In the genomic region with DNA sequence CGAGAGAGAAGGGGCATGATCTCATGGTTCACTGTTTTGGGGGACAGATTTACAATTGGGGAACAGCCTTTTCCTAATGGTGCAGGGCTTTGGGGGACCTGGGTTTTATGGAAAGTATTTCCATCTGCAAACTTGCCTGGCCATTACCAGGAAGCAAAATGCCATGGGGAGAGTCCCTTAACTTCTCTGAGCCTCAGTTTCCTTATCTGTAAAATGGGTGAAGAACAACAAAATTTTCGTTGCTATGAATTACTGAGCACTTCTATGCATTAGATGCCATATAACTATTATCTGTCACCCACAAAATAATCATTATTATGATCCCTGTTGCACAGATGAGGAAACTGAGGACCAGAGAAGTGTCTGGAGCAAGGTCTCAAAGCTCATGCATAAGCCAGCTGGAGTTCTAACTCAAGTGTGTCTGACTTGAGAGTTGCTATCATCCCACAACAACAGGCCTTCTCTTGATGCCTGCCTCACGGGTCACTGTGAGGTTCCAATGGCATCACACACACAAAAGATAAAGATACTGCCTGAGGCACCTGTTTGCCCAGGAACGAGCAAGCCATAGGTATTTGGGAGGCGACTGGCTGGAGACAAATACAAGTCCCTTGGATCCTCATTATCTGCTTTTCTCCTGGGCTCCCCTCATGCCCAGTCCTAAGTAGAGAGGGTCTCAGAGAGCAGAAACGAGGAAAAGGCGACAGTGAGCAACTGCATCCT, we compare ENCODE assay signal across 19 cellular contexts. TPM values are rescaled to one million over a fixed set of nuclear protein-coding genes. Genes with fewer than 3 reads are reported as not detected.
DNase-seq lines count a peak whose midpoint lies in the region; ATAC-seq and TF ChIP-seq lines count a peak whose summit lies in the region.
"Had no signal": no experiment of that assay in that cellular context is flagged by ENCODE, and none has a peak within 500 bp of the region (broad histone marks: within the 10 kb centered on the region; RNA-seq: fewer than 3 reads in every experiment).

No MANE protein-coding gene starts in this region.

- no peak for TF ChIP-seq POLR2A in esophagus squamous epithelium (IDR thresholded peaks at IDR 0.05)
- no peak for TF ChIP-seq POLR2A in spleen (IDR thresholded peaks at IDR 0.05)

- POLR2A ChIA-PET in CD8-positive, alpha-beta T cell (lab: Charles Lee), result no interaction called here
- POLR2A ChIA-PET in WTC11 (lab: Charles Lee), result no interaction called here

- H3K9me3 ChIP-seq in CD8-positive, alpha-beta T cell (ENCODE audit: low read length), result no peaks in the 10 kb centered on the region
- no peaks in the 10 kb centered on the region for H3K9me3 ChIP-seq in esophagus squamous epithelium
- H3K9me3 ChIP-seq in spleen, result no peaks in the 10 kb centered on the region
- H3K9me3 ChIP-seq: stomach had no signal

- DNase-seq in CD8-positive, alpha-beta T cell, result no peak
- DNase-seq in WTC11 (ENCODE audit: low spot score), result no peak
- DNase-seq in esophagus squamous epithelium (lab: John Stamatoyannopoulos, UW), result no peak
- peak; percentile 20 for DNase-seq in spleen
- DNase-seq in HuH-7 (ENCODE audit: low spot score), result no peak
- no peak for DNase-seq in iPS-NIHi11 (ENCODE audit: low spot score)
- DNase-seq: kidney glomerular epithelial cell, NCI-H1417, retina, Right ventricle myocardium superior, stomach had no signal

- H3K36me3 Mint-ChIP-seq in CD8-positive, alpha-beta T cell, result peaks cover 54% of the 10 kb centered on the region
- H3K36me3 Mint-ChIP-seq in WTC11, result peaks cover 16% of the 10 kb centered on the region

- H3K27ac ChIP-seq in CD8-positive, alpha-beta T cell (ENCODE audit: low read depth, low read length), result no peak overlapping the region
- H3K27ac ChIP-seq in esophagus squamous epithelium, result peak overlapping the region in 3 of 4 donors; percentile 16 to 67 (median 54)
- peak overlapping the region in 7 of 8 donors; percentile 68 to 88 (median 81) for H3K27ac ChIP-seq in spleen

- CTCF ChIA-PET in CD8-positive, alpha-beta T cell (lab: Charles Lee), result no interaction called here
- CTCF ChIA-PET in WTC11 (lab: Charles Lee), result no interaction called here

- no peaks in the 10 kb centered on the region for H3K9me3 Mint-ChIP-seq in CD8-positive, alpha-beta T cell
- H3K9me3 Mint-ChIP-seq in WTC11, result no peaks in the 10 kb centered on the region
- H3K9me3 Mint-ChIP-seq: activated T-helper 1 cell treated with anti-CD3 and anti-CD28 coated beads, Interleukin-12 subunit alpha, Interleukin-12 subunit beta, Interleukin-2, Interleukin-4 antibody, amounts not matched to agents 30 ng/mL and 10 ng/mL and 1 ng/mL, durations not matched to agents 14 hours and 24 hours and 36 hours had no signal

- intact Hi-C loops in CD8-positive, alpha-beta T cell (cut with DNase I, micrococcal nuclease), result no loop called here
- intact Hi-C loops in esophagus squamous epithelium (cut with DNase I) (no loop called here), spleen (cut with DNase I; ENCODE audit: low total_unique reads) (no loop called here)

- ATAC-seq in CD8-positive, alpha-beta T cell, result no peak
- ATAC-seq in WTC11, result no peak
- no peak for ATAC-seq in HG03432 (IDR thresholded peaks at IDR 0.05; ENCODE audit: unreplicated experiment)

- peaks cover 79% of the 10 kb centered on the region for H3K4me1 Mint-ChIP-seq in CD8-positive, alpha-beta T cell (ENCODE audit: low read depth)
- H3K4me1 Mint-ChIP-seq in WTC11, result peaks cover 75% of the 10 kb centered on the region

- H3K4me1 ChIP-seq in CD8-positive, alpha-beta T cell (ENCODE audit: insufficient read depth, low read length), result peaks cover 78% of the 10 kb centered on the region
- H3K4me1 ChIP-seq in esophagus squamous epithelium (peaks cover 5 to 34% (median 5%) of the 10 kb centered on the region in 3 donors), spleen (peaks cover 12 to 100% (median 72%) of the 10 kb centered on the region in 6 donors)

- H3K4me3 Mint-ChIP-seq in CD8-positive, alpha-beta T cell, result no peak overlapping the region
- H3K4me3 Mint-ChIP-seq in WTC11, result no peak overlapping the region
- H3K4me3 Mint-ChIP-seq: activated T-helper 1 cell treated with anti-CD3 and anti-CD28 coated beads, Interleukin-12 subunit alpha, Interleukin-12 subunit beta, Interleukin-2, Interleukin-4 antibody, amounts not matched to agents 30 ng/mL and 10 ng/mL and 1 ng/mL, durations not matched to agents 14 hours and 24 hours and 36 hours had no signal

- H3K27me3 Mint-ChIP-seq in CD8-positive, alpha-beta T cell (ENCODE audit: low read depth), result no peaks in the 10 kb centered on the region
- no peaks in the 10 kb centered on the region for H3K27me3 Mint-ChIP-seq in WTC11 (ENCODE audit: low read depth)

- H3K36me3 ChIP-seq in CD8-positive, alpha-beta T cell (ENCODE audit: insufficient read depth, low read length), result no peaks in the 10 kb centered on the region
- H3K36me3 ChIP-seq in esophagus squamous epithelium, result peaks cover 0 to 7% (median 0%) of the 10 kb centered on the region in 3 donors
- peaks cover 0 to 15% (median 2%) of the 10 kb centered on the region in 6 donors for H3K36me3 ChIP-seq in spleen
- H3K36me3 ChIP-seq: stomach had no signal

- H3K4me3 ChIP-seq in CD8-positive, alpha-beta T cell (ENCODE audit: low read depth, low read length), result no peak overlapping the region
- H3K4me3 ChIP-seq in esophagus squamous epithelium (no peak overlapping the region), spleen (peak overlapping the region in 1 of 8 donors; percentile 25)
- H3K4me3 ChIP-seq: stomach had no signal

- H3K27ac Mint-ChIP-seq in CD8-positive, alpha-beta T cell, result peak overlapping the region; percentile 92
- H3K27ac Mint-ChIP-seq in WTC11, result peak overlapping the region; percentile 90

- 72 to 85% methylated on average over 7 of the region's 7 CpGs for WGBS in esophagus squamous epithelium, 2 donors
- WGBS in spleen, 5 donors, result 78 to 81% (median 79%) methylated on average over 7 of the region's 7 CpGs

- H3K27me3 ChIP-seq in CD8-positive, alpha-beta T cell (ENCODE audit: insufficient read depth, low read length), result no peaks in the 10 kb centered on the region
- H3K27me3 ChIP-seq in esophagus squamous epithelium (no peaks in the 10 kb centered on the region), spleen (replicated peaks in 1 of 7) (no peaks in the 10 kb centered on the region)
- H3K27me3 ChIP-seq: stomach had no signal

- TF ChIP-seq CTCF in CD8-positive, alpha-beta T cell (IDR thresholded peaks at IDR 0.05), result no peak
- no peak for TF ChIP-seq CTCF in WTC11 (IDR thresholded peaks at IDR 0.05)
- no peak for TF ChIP-seq CTCF in esophagus squamous epithelium (IDR thresholded peaks at IDR 0.05)
- TF ChIP-seq CTCF in spleen (IDR thresholded peaks at IDR 0.05 in 8 of 11, conservative IDR thresholded peaks at IDR 0.05 in 3 of 11), result no peak

TF ChIP-seq in WTC11, 78 proteins besides CTCF, POLR2A, EP300 and RAD21:
- no peak for TF ChIP-seq TP53 (CRISPR knock-in tag; IDR thresholded peaks at IDR 0.05)
- TF ChIP-seq ZNF671 (CRISPR knock-in tag; IDR thresholded peaks at IDR 0.05), result no peak
- TF ChIP-seq, protein P1, sequence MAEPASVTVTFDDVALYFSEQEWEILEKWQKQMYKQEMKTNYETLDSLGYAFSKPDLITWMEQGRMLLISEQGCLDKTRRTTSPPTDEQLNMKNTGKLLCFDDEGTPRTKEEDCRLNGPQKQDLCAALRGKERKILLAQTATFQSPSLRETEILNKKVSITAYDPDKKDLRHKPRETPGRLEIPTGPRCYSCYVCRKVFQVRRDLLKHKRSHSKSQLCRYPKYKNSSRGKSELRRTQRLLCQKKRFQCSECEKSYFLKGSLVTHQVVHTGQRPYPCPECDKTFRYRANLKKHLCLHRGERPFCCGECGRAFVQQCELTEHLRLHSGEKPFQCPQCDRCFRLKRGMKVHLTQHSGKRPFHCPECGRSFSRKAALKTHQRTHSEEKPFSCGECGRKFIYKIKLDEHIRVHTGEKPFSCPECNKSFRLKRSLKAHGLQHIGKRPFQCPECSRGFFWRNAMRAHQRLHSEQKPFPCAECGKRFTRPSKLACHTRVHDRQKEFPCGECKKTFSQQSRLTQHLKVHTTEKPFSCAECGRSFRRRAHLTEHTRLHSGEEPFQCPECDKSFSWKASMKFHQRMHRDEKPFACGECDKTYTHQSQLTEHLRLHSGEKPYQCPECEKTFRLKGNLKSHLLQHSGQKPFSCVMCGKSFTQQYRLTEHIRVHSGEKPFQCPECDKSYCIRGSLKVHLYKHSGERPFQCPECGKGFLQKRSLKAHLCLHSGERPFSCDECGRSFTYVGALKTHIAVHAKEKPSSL (CRISPR knock-in tag; conservative IDR thresholded peaks at IDR 0.05), result no peak
- TF ChIP-seq GTF2I (CRISPR knock-in tag; conservative IDR thresholded peaks at IDR 0.05), result no peak
- no peak for TF ChIP-seq SOX15 (CRISPR knock-in tag; IDR thresholded peaks at IDR 0.05)
- TF ChIP-seq, protein P2, sequence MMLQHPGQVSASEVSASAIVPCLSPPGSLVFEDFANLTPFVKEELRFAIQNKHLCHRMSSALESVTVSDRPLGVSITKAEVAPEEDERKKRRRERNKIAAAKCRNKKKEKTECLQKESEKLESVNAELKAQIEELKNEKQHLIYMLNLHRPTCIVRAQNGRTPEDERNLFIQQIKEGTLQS (CRISPR knock-in tag; conservative IDR thresholded peaks at IDR 0.05), result no peak
- no peak for TF ChIP-seq ETV6 (CRISPR knock-in tag; IDR thresholded peaks at IDR 0.05)
- no peak for TF ChIP-seq CREB1 (CRISPR knock-in tag; IDR thresholded peaks at IDR 0.05)
- TF ChIP-seq TEAD4 (CRISPR knock-in tag; IDR thresholded peaks at IDR 0.05), result no peak
- no peak for TF ChIP-seq JAZF1 (CRISPR knock-in tag; IDR thresholded peaks at IDR 0.05)
- TF ChIP-seq ZNF317 (CRISPR knock-in tag; IDR thresholded peaks at IDR 0.05; ENCODE audit: borderline replicate concordance, low read depth), result no peak
- no peak for TF ChIP-seq NFE2L1 (CRISPR knock-in tag; IDR thresholded peaks at IDR 0.05)

RNA-seq across cellular contexts. Expression of a gene that starts 15.8 kb away (rescaled TPM):
- total RNA-seq in CD8-positive, alpha-beta T cell, result 10 to 100 TPM; 24.3 to 26.3 TPM
- total RNA-seq in WTC11 (2021), result 57.6 to 84.2 TPM (median 75.0 TPM) in 3 replicates
- 10 to 100 TPM; 27.2 to 40.6 (median 32.5) TPM for total RNA-seq in esophagus squamous epithelium
- total RNA-seq in spleen, result 100 to 1,000 TPM in 2 of 7 donors, 10 to 100 TPM in 5; 43.5 to 119 (median 63.2) TPM
- 10 to 100 TPM; 14.6 to 22.2 (median 16.6) TPM for polyA plus RNA-seq in spleen

RNA-seq across cellular contexts. Expression of a gene that starts 43.7 kb away (rescaled TPM):
- not detected for total RNA-seq in CD8-positive, alpha-beta T cell
- total RNA-seq in WTC11 (2021) (4.0 to 5.1 TPM (median 4.6 TPM) in 3 replicates), esophagus squamous epithelium (under 1 TPM in 1 of 4 donors, not detected in 3; 0.95 TPM), spleen (1 to 10 TPM in 6 of 7 donors, under 1 TPM in 1; 0.34 to 2.9 (median 2.1) TPM)
- polyA plus RNA-seq in spleen, result 1 to 10 TPM in 2 of 3 donors, under 1 TPM in 1; 0.98 to 1.9 (median 1.3) TPM
- total RNA-seq: activated CD8-positive, alpha-beta memory T cell treated with anti-CD3 and anti-CD28 coated beads for 36 hours; activated T-helper 1 cell treated with anti-CD3 and anti-CD28 coated beads, Interleukin-12 subunit alpha, Interleukin-12 subunit beta, Interleukin-2, Interleukin-4 antibody, amounts not matched to agents 30 ng/mL and 10 ng/mL and 1 ng/mL, durations not matched to agents 14 hours and 24 hours and 36 hours; HT-29; T-helper 1 cell treated with Interleukin-12 subunit alpha and Interleukin-12 subunit beta and Interleukin-4 antibody, amounts not matched to agents 30 ng/mL and 1 ng/mL, for 36 hours; ureter had no signal

RNA-seq across cellular contexts. Expression of a gene that starts 47.6 kb away (rescaled TPM):
- not detected for total RNA-seq in CD8-positive, alpha-beta T cell
- total RNA-seq in WTC11 (2021) (0.53 to 1.1 TPM (median 0.81 TPM) in 3 replicates), esophagus squamous epithelium (not detected), spleen (not detected)
- under 1 TPM; 0.20 to 0.24 (median 0.22) TPM for polyA plus RNA-seq in spleen
- total RNA-seq: activated CD8-positive, alpha-beta memory T cell treated with anti-CD3 and anti-CD28 coated beads for 36 hours; activated T-helper 1 cell treated with anti-CD3 and anti-CD28 coated beads, Interleukin-12 subunit alpha, Interleukin-12 subunit beta, Interleukin-2, Interleukin-4 antibody, amounts not matched to agents 30 ng/mL and 10 ng/mL and 1 ng/mL, durations not matched to agents 14 hours and 24 hours and 36 hours; cardiac septum; HT-29; OCI-LY7; Right ventricle myocardium superior; stomach had no signal
- polyA plus RNA-seq: stomach had no signal
